9 cellular contexts compared by ENCODE assay signal in the genomic region with DNA sequence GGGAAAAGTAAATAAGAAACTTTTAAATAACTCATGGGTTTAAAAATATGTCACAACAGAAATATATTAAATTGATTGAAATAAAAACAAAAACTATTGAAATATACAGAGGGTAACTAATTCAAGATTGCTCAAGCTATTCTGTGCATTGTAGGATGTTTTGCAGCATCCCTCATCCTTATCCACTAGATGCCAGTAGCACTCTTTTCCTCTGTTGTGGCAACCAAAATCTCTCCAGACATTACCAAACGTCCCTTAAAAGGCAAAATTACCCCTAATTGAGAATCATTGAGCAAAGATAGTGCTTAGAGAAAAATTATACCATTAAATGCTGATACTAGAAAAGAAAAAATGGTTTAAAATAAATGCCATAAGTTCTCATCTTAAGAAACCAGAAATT.
DNase-seq lines count a peak whose midpoint lies in the region; ATAC-seq and TF ChIP-seq lines count a peak whose summit lies in the region.
"Had no signal": no experiment of that assay in that cellular context is flagged by ENCODE, and none has a peak within 500 bp of the region (broad histone marks: within the 10 kb centered on the region; RNA-seq: fewer than 3 reads in every experiment).

No MANE protein-coding gene starts in this region.

- H3K27ac ChIP-seq in GM23338 (ENCODE audit: low read depth), result no peak overlapping the region

- peaks cover 28% of the 10 kb centered on the region for H3K36me3 Mint-ChIP-seq in GM23338 (ENCODE audit: low read depth)
- H3K36me3 Mint-ChIP-seq in neural crest cell (ENCODE audit: low read depth), result peaks cover 2% of the 10 kb centered on the region

- H3K4me2 ChIP-seq in GM23338, result no peak overlapping the region

- H3K9me3 Mint-ChIP-seq in GM23338 (peaks cover 28% of the 10 kb centered on the region), neural crest cell (peaks cover 3% of the 10 kb centered on the region)

- H3K27ac Mint-ChIP-seq in GM23338, result no peak overlapping the region
- H3K27ac Mint-ChIP-seq in neural crest cell (ENCODE audit: unreplicated experiment), result no peak overlapping the region

- peak; percentile 62 for DNase-seq in GM23338 (ENCODE audit: low spot score)
- DNase-seq in NCI-H69 (lab: John Stamatoyannopoulos, UW), result peak; percentile 55
- DNase-seq in dermis blood vessel endothelial cell, result peak; percentile 1
- DNase-seq in neural crest cell (ENCODE audit: low read depth, low spot score), result no peak
- DNase-seq in amygdala (lab: John Stamatoyannopoulos, UW), result no peak
- DNase-seq in occipital lobe (lab: John Stamatoyannopoulos, UW), result no peak
- DNase-seq: activated gamma-delta T cell; stimulated activated CD4-positive, alpha-beta T cell treated with anti-CD3 and anti-CD28 coated beads, Interleukin-1b, Interleukin-23, amount 100 ng/mL, for 48 hours had no signal

- H3K9me2 ChIP-seq in GM23338 (ENCODE audit: insufficient read depth), result no peaks in the 10 kb centered on the region

- H3K27me3 Mint-ChIP-seq in GM23338 (ENCODE audit: insufficient read depth, low read depth, poor library complexity) (peaks cover 2% of the 10 kb centered on the region), neural crest cell (ENCODE audit: low read depth) (no peaks in the 10 kb centered on the region)

- no peak overlapping the region for H2AFZ ChIP-seq in GM23338

- peaks cover 7% of the 10 kb centered on the region; the same call in 1 of the 2 replicates for H3K36me3 ChIP-seq in GM23338 (ENCODE audit: insufficient read depth)

- no peak overlapping the region for H3K4me3 ChIP-seq in GM23338

- no peaks in the 10 kb centered on the region for H3K27me3 ChIP-seq in GM23338 (ENCODE audit: insufficient read depth)

- no peaks in the 10 kb centered on the region for H4K20me1 ChIP-seq in GM23338 (replicated peaks; ENCODE audit: insufficient read depth)

- TF ChIP-seq CTCF in GM23338 (conservative IDR thresholded peaks at IDR 0.05; ENCODE audit: low read depth in 2 of 2), result peak; percentile 66 to 80
- peak; percentile 59 for TF ChIP-seq CTCF in neural crest cell (conservative IDR thresholded peaks at IDR 0.05)

- no peaks in the 10 kb centered on the region for H3F3A ChIP-seq in GM23338 (replicated peaks; ENCODE audit: low read depth)

- ATAC-seq in GM23338, result peak; percentile 55; the same call in 2 of the 3 replicates
- no peak for ATAC-seq in GM18498 (IDR thresholded peaks at IDR 0.05; ENCODE audit: unreplicated experiment)

- H3K79me2 ChIP-seq in GM23338 (replicated peaks; ENCODE audit: insufficient read depth), result no peaks in the 10 kb centered on the region

- H3K4me3 Mint-ChIP-seq in GM23338 (no peak overlapping the region), neural crest cell (no peak overlapping the region)

- H3K4me1 ChIP-seq in GM23338 (ENCODE audit: insufficient read depth), result no peaks in the 10 kb centered on the region

- H3K4me1 Mint-ChIP-seq in GM23338, result no peaks in the 10 kb centered on the region
- H3K4me1 Mint-ChIP-seq in neural crest cell, result no peaks in the 10 kb centered on the region

TF ChIP-seq in GM23338, 12 proteins besides CTCF, POLR2A, EP300 and RAD21 (continues in another document):
- TF ChIP-seq EZH2 (IDR thresholded peaks at IDR 0.05; ENCODE audit: low read depth, unreplicated experiment), result no peak
- TF ChIP-seq, protein P1, sequence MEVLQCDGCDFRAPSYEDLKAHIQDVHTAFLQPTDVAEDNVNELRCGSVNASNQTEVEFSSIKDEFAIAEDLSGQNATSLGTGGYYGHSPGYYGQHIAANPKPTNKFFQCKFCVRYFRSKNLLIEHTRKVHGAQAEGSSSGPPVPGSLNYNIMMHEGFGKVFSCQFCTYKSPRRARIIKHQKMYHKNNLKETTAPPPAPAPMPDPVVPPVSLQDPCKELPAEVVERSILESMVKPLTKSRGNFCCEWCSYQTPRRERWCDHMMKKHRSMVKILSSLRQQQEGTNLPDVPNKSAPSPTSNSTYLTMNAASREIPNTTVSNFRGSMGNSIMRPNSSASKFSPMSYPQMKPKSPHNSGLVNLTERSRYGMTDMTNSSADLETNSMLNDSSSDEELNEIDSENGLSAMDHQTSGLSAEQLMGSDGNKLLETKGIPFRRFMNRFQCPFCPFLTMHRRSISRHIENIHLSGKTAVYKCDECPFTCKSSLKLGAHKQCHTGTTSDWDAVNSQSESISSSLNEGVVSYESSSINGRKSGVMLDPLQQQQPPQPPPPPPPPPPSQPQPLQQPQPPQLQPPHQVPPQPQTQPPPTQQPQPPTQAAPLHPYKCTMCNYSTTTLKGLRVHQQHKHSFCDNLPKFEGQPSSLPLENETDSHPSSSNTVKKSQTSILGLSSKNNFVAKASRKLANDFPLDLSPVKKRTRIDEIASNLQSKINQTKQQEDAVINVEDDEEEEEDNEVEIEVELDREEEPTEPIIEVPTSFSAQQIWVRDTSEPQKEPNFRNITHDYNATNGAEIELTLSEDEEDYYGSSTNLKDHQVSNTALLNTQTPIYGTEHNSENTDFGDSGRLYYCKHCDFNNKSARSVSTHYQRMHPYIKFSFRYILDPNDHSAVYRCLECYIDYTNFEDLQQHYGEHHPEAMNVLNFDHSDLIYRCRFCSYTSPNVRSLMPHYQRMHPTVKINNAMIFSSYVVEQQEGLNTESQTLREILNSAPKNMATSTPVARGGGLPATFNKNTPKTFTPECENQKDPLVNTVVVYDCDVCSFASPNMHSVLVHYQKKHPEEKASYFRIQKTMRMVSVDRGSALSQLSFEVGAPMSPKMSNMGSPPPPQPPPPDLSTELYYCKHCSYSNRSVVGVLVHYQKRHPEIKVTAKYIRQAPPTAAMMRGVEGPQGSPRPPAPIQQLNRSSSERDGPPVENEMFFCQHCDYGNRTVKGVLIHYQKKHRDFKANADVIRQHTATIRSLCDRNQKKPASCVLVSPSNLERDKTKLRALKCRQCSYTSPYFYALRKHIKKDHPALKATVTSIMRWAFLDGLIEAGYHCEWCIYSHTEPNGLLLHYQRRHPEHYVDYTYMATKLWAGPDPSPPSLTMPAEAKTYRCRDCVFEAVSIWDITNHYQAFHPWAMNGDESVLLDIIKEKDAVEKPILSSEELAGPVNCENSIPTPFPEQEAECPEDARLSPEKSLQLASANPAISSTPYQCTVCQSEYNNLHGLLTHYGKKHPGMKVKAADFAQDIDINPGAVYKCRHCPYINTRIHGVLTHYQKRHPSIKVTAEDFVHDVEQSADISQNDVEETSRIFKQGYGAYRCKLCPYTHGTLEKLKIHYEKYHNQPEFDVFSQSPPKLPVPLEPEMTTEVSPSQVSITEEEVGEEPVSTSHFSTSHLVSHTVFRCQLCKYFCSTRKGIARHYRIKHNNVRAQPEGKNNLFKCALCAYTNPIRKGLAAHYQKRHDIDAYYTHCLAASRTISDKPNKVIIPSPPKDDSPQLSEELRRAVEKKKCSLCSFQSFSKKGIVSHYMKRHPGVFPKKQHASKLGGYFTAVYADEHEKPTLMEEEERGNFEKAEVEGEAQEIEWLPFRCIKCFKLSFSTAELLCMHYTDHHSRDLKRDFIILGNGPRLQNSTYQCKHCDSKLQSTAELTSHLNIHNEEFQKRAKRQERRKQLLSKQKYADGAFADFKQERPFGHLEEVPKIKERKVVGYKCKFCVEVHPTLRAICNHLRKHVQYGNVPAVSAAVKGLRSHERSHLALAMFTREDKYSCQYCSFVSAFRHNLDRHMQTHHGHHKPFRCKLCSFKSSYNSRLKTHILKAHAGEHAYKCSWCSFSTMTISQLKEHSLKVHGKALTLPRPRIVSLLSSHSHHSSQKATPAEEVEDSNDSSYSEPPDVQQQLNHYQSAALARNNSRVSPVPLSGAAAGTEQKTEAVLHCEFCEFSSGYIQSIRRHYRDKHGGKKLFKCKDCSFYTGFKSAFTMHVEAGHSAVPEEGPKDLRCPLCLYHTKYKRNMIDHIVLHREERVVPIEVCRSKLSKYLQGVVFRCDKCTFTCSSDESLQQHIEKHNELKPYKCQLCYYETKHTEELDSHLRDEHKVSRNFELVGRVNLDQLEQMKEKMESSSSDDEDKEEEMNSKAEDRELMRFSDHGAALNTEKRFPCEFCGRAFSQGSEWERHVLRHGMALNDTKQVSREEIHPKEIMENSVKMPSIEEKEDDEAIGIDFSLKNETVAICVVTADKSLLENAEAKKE (CRISPR knock-in tag; IDR thresholded peaks at IDR 0.05), result no peak
- TF ChIP-seq, protein P2, sequence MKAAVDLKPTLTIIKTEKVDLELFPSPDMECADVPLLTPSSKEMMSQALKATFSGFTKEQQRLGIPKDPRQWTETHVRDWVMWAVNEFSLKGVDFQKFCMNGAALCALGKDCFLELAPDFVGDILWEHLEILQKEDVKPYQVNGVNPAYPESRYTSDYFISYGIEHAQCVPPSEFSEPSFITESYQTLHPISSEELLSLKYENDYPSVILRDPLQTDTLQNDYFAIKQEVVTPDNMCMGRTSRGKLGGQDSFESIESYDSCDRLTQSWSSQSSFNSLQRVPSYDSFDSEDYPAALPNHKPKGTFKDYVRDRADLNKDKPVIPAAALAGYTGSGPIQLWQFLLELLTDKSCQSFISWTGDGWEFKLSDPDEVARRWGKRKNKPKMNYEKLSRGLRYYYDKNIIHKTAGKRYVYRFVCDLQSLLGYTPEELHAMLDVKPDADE (IDR thresholded peaks at IDR 0.05), result no peak
- TF ChIP-seq ZNF114 (CRISPR knock-in tag; IDR thresholded peaks at IDR 0.05), result no peak
- TF ChIP-seq ZNF331 (CRISPR knock-in tag; IDR thresholded peaks at IDR 0.05; ENCODE audit: low read depth), result no peak
- no peak for TF ChIP-seq POLR2AphosphoS5 (IDR thresholded peaks at IDR 0.05; ENCODE audit: low read depth)
- no peak for TF ChIP-seq EZH2phosphoT487 (IDR thresholded peaks at IDR 0.05; ENCODE audit: unreplicated experiment)

Comparison
In these comparisons a context has a peak if more than half of its experiments do, and no peak if none do; other contexts are left out.
1. DNase-seq: peak in GM23338 (single experiment), NCI-H69 (single experiment) and dermis blood vessel endothelial cell (single experiment); none in neural crest cell (single experiment), amygdala (0 of 56) and occipital lobe (single experiment).